ENCODE assay signal across 8 cellular contexts in the genomic region with DNA sequence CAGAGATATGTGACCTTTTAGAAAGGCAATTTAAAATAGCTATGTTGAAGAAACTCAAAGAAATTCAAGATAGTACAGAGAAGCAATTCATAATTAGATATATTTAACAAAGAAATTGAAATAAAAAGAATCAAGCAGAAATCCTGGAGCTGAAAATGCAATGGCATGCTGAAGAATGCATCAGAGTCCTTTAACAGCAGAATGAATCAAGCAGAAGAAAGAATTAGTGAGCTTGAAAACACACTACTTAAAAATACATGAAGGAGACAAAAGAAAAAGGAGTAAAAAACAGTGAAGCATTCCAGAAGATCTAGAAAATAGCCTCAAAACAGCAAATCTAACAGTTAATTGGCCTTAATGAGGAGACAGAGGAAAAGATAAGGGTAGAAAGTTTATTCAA. TPM values are rescaled to one million over a fixed set of nuclear protein-coding genes. Genes with fewer than 3 reads are reported as not detected.
"Had no signal": no experiment of that assay in that cellular context is flagged by ENCODE, and none has a peak within 500 bp of the region (broad histone marks: within the 10 kb centered on the region; RNA-seq: fewer than 3 reads in every experiment).

No MANE protein-coding gene starts in this region.

- H3K9me3 ChIP-seq: HAP-1 had no signal

- H3K4me3 ChIP-seq: GM23338, HAP-1 had no signal

- FAIRE-seq: H1, HTR-8/SVneo had no signal

- H3K36me3 ChIP-seq: HAP-1 had no signal

- H3K4me3 Mint-ChIP-seq: GM23338 had no signal

- H3K27ac Mint-ChIP-seq: GM23338, IgD-negative memory B cell had no signal

- H2AFZ ChIP-seq: GM23338 had no signal

- H3K4me1 ChIP-seq: HAP-1 had no signal

- H3K4me2 ChIP-seq: GM23338 had no signal

- ATAC-seq: GM23338 had no signal

- DNase-seq: H7, KG1 had no signal

RNA-seq across cellular contexts. Expression of a gene that starts 20.0 kb away (rescaled TPM):
- total RNA-seq: GM23338, H1, H7, HT-29 had no signal
- polyA plus RNA-seq: GM23338, H1, IgD-negative memory B cell had no signal
